ENCODE assay signal across 8 cellular contexts in the genomic region with DNA sequence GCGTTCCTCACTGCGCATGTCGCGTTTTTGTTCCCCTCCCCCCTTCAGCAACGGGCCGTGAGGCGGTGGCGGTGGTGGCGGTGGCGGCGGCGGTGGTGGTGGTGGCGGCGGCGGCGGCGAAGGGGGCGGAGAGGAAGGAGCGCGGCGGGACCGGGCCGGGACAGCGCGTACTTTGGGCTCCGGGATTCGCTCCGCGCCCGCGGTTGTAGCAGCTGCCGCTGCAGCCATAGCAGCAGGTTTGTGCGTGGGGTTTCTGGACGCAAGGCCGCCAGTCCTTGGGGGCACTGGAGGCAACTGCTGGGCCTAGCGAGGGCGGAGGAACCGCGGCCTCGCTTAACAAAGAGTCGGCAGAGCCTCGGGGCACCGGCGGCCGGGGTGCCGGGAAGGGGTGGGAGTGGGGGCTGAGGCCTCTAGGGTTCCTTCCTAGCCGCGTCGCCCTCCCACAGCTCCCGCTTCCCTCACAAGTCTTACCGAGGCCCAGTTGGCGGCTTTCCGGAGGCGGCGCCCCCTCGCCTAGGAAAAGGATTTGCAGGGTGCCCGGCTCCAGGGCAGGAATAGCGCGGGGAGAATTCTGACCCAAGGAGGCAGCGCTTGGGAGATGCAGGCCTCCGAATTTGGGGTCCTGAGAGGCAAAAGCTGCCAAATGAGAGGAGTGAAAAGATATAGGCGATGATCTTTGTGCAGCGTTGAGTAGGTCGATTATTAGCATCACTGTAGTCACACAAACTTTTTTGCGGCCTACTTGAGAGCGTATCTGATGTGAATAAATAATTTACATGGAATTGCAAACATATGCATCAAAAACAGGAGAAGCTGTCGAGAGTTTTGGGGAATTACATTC. TPM values are rescaled to one million over a fixed set of nuclear protein-coding genes. Genes with fewer than 3 reads are reported as not detected.
DNase-seq lines count a peak whose midpoint lies in the region; ATAC-seq and TF ChIP-seq lines count a peak whose summit lies in the region.

A gene with protein sequence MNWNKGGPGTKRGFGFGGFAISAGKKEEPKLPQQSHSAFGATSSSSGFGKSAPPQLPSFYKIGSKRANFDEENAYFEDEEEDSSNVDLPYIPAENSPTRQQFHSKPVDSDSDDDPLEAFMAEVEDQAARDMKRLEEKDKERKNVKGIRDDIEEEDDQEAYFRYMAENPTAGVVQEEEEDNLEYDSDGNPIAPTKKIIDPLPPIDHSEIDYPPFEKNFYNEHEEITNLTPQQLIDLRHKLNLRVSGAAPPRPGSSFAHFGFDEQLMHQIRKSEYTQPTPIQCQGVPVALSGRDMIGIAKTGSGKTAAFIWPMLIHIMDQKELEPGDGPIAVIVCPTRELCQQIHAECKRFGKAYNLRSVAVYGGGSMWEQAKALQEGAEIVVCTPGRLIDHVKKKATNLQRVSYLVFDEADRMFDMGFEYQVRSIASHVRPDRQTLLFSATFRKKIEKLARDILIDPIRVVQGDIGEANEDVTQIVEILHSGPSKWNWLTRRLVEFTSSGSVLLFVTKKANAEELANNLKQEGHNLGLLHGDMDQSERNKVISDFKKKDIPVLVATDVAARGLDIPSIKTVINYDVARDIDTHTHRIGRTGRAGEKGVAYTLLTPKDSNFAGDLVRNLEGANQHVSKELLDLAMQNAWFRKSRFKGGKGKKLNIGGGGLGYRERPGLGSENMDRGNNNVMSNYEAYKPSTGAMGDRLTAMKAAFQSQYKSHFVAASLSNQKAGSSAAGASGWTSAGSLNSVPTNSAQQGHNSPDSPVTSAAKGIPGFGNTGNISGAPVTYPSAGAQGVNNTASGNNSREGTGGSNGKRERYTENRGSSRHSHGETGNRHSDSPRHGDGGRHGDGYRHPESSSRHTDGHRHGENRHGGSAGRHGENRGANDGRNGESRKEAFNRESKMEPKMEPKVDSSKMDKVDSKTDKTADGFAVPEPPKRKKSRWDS (plus strand): TSS at position 30 of the 841 bp plus-strand sequence. CDS start 12,880 bp downstream, outside the sequence.

- CTCF ChIA-PET in activated naive CD4-positive, alpha-beta T cell treated with anti-CD3 and anti-CD28 coated beads, Interleukin-2, amount 10 ng/mL, durations not matched to agents 7 days and 5 days (lab: Charles Lee), result interaction anchor here (0.6 to 2.1 kb wide), 9 partner anchors 8 to 349 kb away, joined by 3 to 8 read pairs (median 3); no protein-coding TSS in a partner anchor

- no peaks in the 10 kb centered on the region for H3K9me3 Mint-ChIP-seq in activated naive CD4-positive, alpha-beta T cell treated with anti-CD3 and anti-CD28 coated beads, Interleukin-2, amount 10 ng/mL, durations not matched to agents 7 days and 5 days

- no peaks in the 10 kb centered on the region for H3K27me3 ChIP-seq in osteoblast (ENCODE audit: insufficient read depth, low read length)

- H3K27ac ChIP-seq in osteoblast (ENCODE audit: low read depth, low read length), result peak within 1 kb of the TSS; percentile 98

- H3K4me2 ChIP-seq in osteoblast (ENCODE audit: insufficient read depth, low read length), result peak within 1 kb of the TSS; percentile 96

- no peaks in the 10 kb centered on the region for H3K27me3 Mint-ChIP-seq in activated naive CD4-positive, alpha-beta T cell treated with anti-CD3 and anti-CD28 coated beads, Interleukin-2, amount 10 ng/mL, durations not matched to agents 7 days and 5 days

- peaks cover 56% of the 10 kb centered on the region for H3K4me1 Mint-ChIP-seq in activated naive CD4-positive, alpha-beta T cell treated with anti-CD3 and anti-CD28 coated beads, Interleukin-2, amount 10 ng/mL, durations not matched to agents 7 days and 5 days

- peaks cover 61% of the 10 kb centered on the region for H4K20me1 ChIP-seq in osteoblast (ENCODE audit: insufficient read depth, low read length)

- no peak for TF ChIP-seq CTCF in osteoblast (IDR thresholded peaks at IDR 0.05; ENCODE audit: extremely low read depth, low read depth, low read length)

- H3K27ac Mint-ChIP-seq in activated naive CD4-positive, alpha-beta T cell treated with anti-CD3 and anti-CD28 coated beads, Interleukin-2, amount 10 ng/mL, durations not matched to agents 7 days and 5 days, result peak within 1 kb of the TSS; percentile 100

- H3K36me3 ChIP-seq in osteoblast (ENCODE audit: insufficient read depth, low read length), result peaks cover 25% of the 10 kb centered on the region

- peak; percentile 14 for ATAC-seq in HG03025 (IDR thresholded peaks at IDR 0.05; ENCODE audit: low FRiP score, unreplicated experiment)

- H3K4me1 ChIP-seq in osteoblast (ENCODE audit: insufficient read depth, low read length), result peaks cover 17% of the 10 kb centered on the region

- DNase-seq in NCI-H1417 (lab: John Stamatoyannopoulos, UW), result peak; percentile 22 to 81 (median 79)
- no peak for DNase-seq in NCI-H1417 treated with DMSO at 0.1 percent for 48 hours (lab: John Stamatoyannopoulos, UW)
- DNase-seq in NOMO-1 treated with dmso at 0.1 percent for 144 hours (lab: John Stamatoyannopoulos, UW; ENCODE audit: unreplicated experiment), result peak; percentile 29
- peak; percentile 92 for DNase-seq in activated naive CD4-positive, alpha-beta T cell treated with anti-CD3 and anti-CD28 coated beads, Interleukin-2, amount 10 ng/mL, durations not matched to agents 7 days and 5 days
- DNase-seq in glomerular endothelial cell (ENCODE audit: extremely low read depth, low read depth, low spot score), result no peak
- DNase-seq in osteoblast (ENCODE audit: insufficient read length, low spot score, missing footprints), result peak; percentile 84
- no peak for DNase-seq in GM19240 (ENCODE audit: insufficient read length, low spot score)

- peaks cover 33% of the 10 kb centered on the region for H3K36me3 Mint-ChIP-seq in activated naive CD4-positive, alpha-beta T cell treated with anti-CD3 and anti-CD28 coated beads, Interleukin-2, amount 10 ng/mL, durations not matched to agents 7 days and 5 days

- H3K4me3 Mint-ChIP-seq in activated naive CD4-positive, alpha-beta T cell treated with anti-CD3 and anti-CD28 coated beads, Interleukin-2, amount 10 ng/mL, durations not matched to agents 7 days and 5 days, result peak within 1 kb of the TSS; percentile 95

- no peaks in the 10 kb centered on the region for H3K9me3 ChIP-seq in osteoblast (ENCODE audit: low read depth, low read length)

- peak within 1 kb of the TSS; percentile 73 for H2AFZ ChIP-seq in osteoblast (ENCODE audit: low read length)

- H3K79me2 ChIP-seq in osteoblast (ENCODE audit: insufficient read depth, low read length), result peaks cover 92% of the 10 kb centered on the region

- peak within 1 kb of the TSS; percentile 81 for H3K4me3 ChIP-seq in osteoblast (ENCODE audit: insufficient read depth, low read length)

RNA-seq across cellular contexts. Expression of the gene that starts here (rescaled TPM):
- total RNA-seq in glomerular endothelial cell (53.5 and 83.8 TPM in 2 replicates), osteoblast (69.0 and 77.4 TPM in 2 replicates)

Comparison
In these comparisons a context has a peak if more than half of its experiments do, and no peak if none do; other contexts are left out.
1. DNase-seq: peak in NCI-H1417 (3 of 3), NOMO-1 treated with dmso at 0.1 percent for 144 hours (single experiment), activated naive CD4-positive, alpha-beta T cell treated with anti-CD3 and anti-CD28 coated beads, Interleukin-2, amount 10 ng/mL, durations not matched to agents 7 days and 5 days (single experiment) and osteoblast (single experiment); none in NCI-H1417 treated with DMSO at 0.1 percent for 48 hours (single experiment), glomerular endothelial cell (single experiment) and GM19240 (single experiment).